Comparison of ENCODE assay signal across 15 cellular contexts in genomic region chr6:37897321-37897720, GRCh38.
DNase-seq lines count a peak whose midpoint lies in the region; ATAC-seq, FAIRE-seq and TF ChIP-seq lines count a peak whose summit lies in the region.
"Had no signal": no experiment of that assay in that cellular context is flagged by ENCODE, and none has a peak within 500 bp of the region (broad histone marks: within the 10 kb centered on the region; RNA-seq: fewer than 3 reads in every experiment).

No MANE protein-coding gene starts in this region.

- no peak overlapping the region for H3K4me3 ChIP-seq in fibroblast of the aortic adventitia (ENCODE audit: low read depth, low read length)
- H3K4me3 ChIP-seq: upper lobe of right lung had no signal

- no peak for DNase-seq in stimulated activated naive CD8-positive, alpha-beta T cell treated with anti-CD3 and anti-CD28 coated beads, Interleukin-15, Interleukin-2, amounts not matched to agents 100 U/mL and 50 U/mL, for 24 hours
- DNase-seq in stimulated activated naive CD8-positive, alpha-beta T cell treated with anti-CD3 and anti-CD28 coated beads, Interleukin-15, amount 100 ng/mL, for 72 hours: no peak
- DNase-seq in T1000 (lab: John Stamatoyannopoulos, UW) (peak; percentile 5), fibroblast of the aortic adventitia (ENCODE audit: low read depth) (peak; percentile 17), urothelium cell line (ENCODE audit: low spot score) (peak; percentile 60), NCI-H446 treated with DMSO at 0.1 percent for 48 hours (lab: John Stamatoyannopoulos, UW) (no peak), head of caudate nucleus (no peak)
- DNase-seq: activated CD8-positive, alpha-beta T cell treated with anti-CD3 and anti-CD28 coated beads, Interleukin-2, amount 10 ng/mL, durations not matched to agents 7 days and 5 days; aorta; COR-L47; foreskin fibroblast; NCI-H1105 treated with DMSO at 0.1 percent for 48 hours; NCI-H2227 treated with DMSO at 0.1 percent for 48 hours; upper lobe of right lung had no signal

- H3K9me3 Mint-ChIP-seq in stimulated activated naive CD8-positive, alpha-beta T cell treated with anti-CD3 and anti-CD28 coated beads, Interleukin-15, amount 100 ng/mL, for 72 hours: peaks cover 0 to 13% of the 10 kb centered on the region in 2 donors

- H3K4me3 Mint-ChIP-seq in stimulated activated naive CD8-positive, alpha-beta T cell treated with anti-CD3 and anti-CD28 coated beads, Interleukin-15, amount 100 ng/mL, for 72 hours: no peak overlapping the region
- H3K4me3 Mint-ChIP-seq: activated CD8-positive, alpha-beta T cell treated with anti-CD3 and anti-CD28 coated beads, Interleukin-2, amount 10 ng/mL, durations not matched to agents 7 days and 5 days had no signal

- peak overlapping the region in 1 of 2 donors; percentile 64 for H3K27ac Mint-ChIP-seq in stimulated activated naive CD8-positive, alpha-beta T cell treated with anti-CD3 and anti-CD28 coated beads, Interleukin-15, amount 100 ng/mL, for 72 hours
- H3K27ac Mint-ChIP-seq: activated CD8-positive, alpha-beta T cell treated with anti-CD3 and anti-CD28 coated beads, Interleukin-2, amount 10 ng/mL, durations not matched to agents 7 days and 5 days had no signal

- FAIRE-seq in urothelium cell line (lab: Jason Lieb, UNC): peak; percentile 81

- no peak for TF ChIP-seq CTCF in fibroblast of the aortic adventitia (IDR thresholded peaks at IDR 0.05; ENCODE audit: insufficient read depth, low read length)

- intact Hi-C loops in head of caudate nucleus (cut with DNase I): no loop called here

- H3K4me1 Mint-ChIP-seq in stimulated activated naive CD8-positive, alpha-beta T cell treated with anti-CD3 and anti-CD28 coated beads, Interleukin-15, amount 100 ng/mL, for 72 hours: peaks cover 40% of the 10 kb centered on the region

- H3K27me3 Mint-ChIP-seq in stimulated activated naive CD8-positive, alpha-beta T cell treated with anti-CD3 and anti-CD28 coated beads, Interleukin-15, amount 100 ng/mL, for 72 hours: no peaks in the 10 kb centered on the region

- ATAC-seq in stimulated activated naive CD8-positive, alpha-beta T cell treated with anti-CD3 and anti-CD28 coated beads, Interleukin-15, Interleukin-2, amounts not matched to agents 100 U/mL and 50 U/mL, for 24 hours: peak; percentile 55
- no peak for ATAC-seq in stimulated activated naive CD8-positive, alpha-beta T cell treated with anti-CD3 and anti-CD28 coated beads, Interleukin-15, amount 100 ng/mL, for 72 hours
- ATAC-seq in GM21717 (IDR thresholded peaks at IDR 0.05; ENCODE audit: unreplicated experiment): no peak
- ATAC-seq: activated CD8-positive, alpha-beta T cell treated with anti-CD3 and anti-CD28 coated beads, Interleukin-2, amount 10 ng/mL, durations not matched to agents 7 days and 5 days; upper lobe of right lung had no signal

Comparison
In these comparisons a context has a peak if more than half of its experiments do, and no peak if none do; other contexts are left out.
1. DNase-seq: peak in T1000 (single experiment), fibroblast of the aortic adventitia (single experiment) and urothelium cell line (single experiment); none in stimulated activated naive CD8-positive, alpha-beta T cell treated with anti-CD3 and anti-CD28 coated beads, Interleukin-15, Interleukin-2, amounts not matched to agents 100 U/mL and 50 U/mL, for 24 hours (single experiment), stimulated activated naive CD8-positive, alpha-beta T cell treated with anti-CD3 and anti-CD28 coated beads, Interleukin-15, amount 100 ng/mL, for 72 hours (0 of 2), NCI-H446 treated with DMSO at 0.1 percent for 48 hours (single experiment) and head of caudate nucleus (0 of 42).